In the genomic region with DNA sequence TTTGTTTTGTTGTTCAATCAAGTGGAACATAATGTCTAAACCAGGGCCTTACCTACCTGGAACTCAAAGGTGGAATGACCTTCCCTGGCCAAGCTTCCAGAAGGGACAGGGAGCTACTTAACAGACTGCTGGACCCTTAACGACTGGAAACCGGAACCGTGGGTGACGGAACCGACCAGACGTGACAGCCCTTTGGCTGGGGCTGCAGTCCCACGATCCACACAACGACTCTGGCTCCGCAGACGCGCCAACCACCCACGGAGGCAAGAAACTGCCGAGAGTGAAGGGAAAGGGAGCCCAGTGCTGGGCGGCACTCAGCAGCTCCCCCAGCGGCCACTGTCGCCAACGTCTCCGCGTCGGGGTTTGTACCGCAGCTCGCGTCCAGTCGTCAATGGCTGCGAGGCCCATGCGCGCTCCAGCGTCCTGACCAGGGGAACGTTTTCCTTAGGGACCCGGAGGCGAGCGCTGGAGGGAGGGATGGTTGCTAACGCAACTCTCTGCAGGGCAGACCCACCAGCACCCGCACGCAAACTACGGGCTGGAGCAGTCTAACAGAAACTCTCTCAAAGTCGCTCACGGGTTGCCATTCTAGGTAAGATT, we compare ENCODE assay signal across 9 cellular contexts. TPM values are rescaled to one million over a fixed set of nuclear protein-coding genes. Genes with fewer than 3 reads are reported as not detected.
DNase-seq lines count a peak whose midpoint lies in the region; ATAC-seq, FAIRE-seq and TF ChIP-seq lines count a peak whose summit lies in the region.
"Had no signal": no experiment of that assay in that cellular context is flagged by ENCODE, and none has a peak within 500 bp of the region (broad histone marks: within the 10 kb centered on the region; RNA-seq: fewer than 3 reads in every experiment).

No MANE protein-coding gene starts in this region.

- peak overlapping the region; percentile 68 for H3K4me3 Mint-ChIP-seq in activated B cell treated with CpG ODN at 0.5 μM for 24 hours

- TF ChIP-seq CTCF in activated B cell treated with CpG ODN at 0.5 μM for 24 hours (IDR thresholded peaks at IDR 0.05): peak; percentile 47
- peak; percentile 75 for TF ChIP-seq CTCF in bronchial epithelial cell (IDR thresholded peaks at IDR 0.05; ENCODE audit: insufficient read depth, low read length, severe bottlenecking)

- no peaks in the 10 kb centered on the region for H3K9me3 Mint-ChIP-seq in activated B cell treated with CpG ODN at 0.5 μM for 24 hours

- no peaks in the 10 kb centered on the region for H3K36me3 ChIP-seq in bronchial epithelial cell (ENCODE audit: control insufficient read depth, insufficient read depth, low read length)

- CTCF ChIA-PET in activated B cell treated with CpG ODN at 0.5 μM for 24 hours (lab: Charles Lee): interaction anchor here (0.8 to 2.1 kb wide), 13 partner anchors 12 to 87 kb away, joined by 3 to 5 read pairs (median 4); partner anchors contain the start of gene PAGR1

- POLR2A ChIA-PET in activated B cell treated with CpG ODN at 0.5 μM for 24 hours (lab: Charles Lee): interaction anchor here (0.5 to 2.3 kb wide), 10 partner anchors 12 to 915 kb away, joined by 3 to 14 read pairs (median 4); partner anchors contain the start of gene PAGR1

- peaks cover 18% of the 10 kb centered on the region for H3K4me1 Mint-ChIP-seq in activated B cell treated with CpG ODN at 0.5 μM for 24 hours

- DNase-seq in ELF-1 (ENCODE audit: low read depth, low spot score) (peak; percentile 92), activated B cell treated with CpG ODN at 0.5 μM for 24 hours (peak; percentile 65), bronchial epithelial cell (ENCODE audit: low read depth) (no peak), iris pigment epithelial cell (ENCODE audit: low read depth) (peak; percentile 57), NCI-H345 treated with DMSO at 0.1 percent for 48 hours (lab: John Stamatoyannopoulos, UW; ENCODE audit: unreplicated experiment) (no peak), NCI-H510A (lab: John Stamatoyannopoulos, UW) (no peak)
- DNase-seq in stimulated activated CD4-positive, alpha-beta T cell treated with anti-CD3 and anti-CD28 coated beads, Interleukin-15, amount 100 ng/mL, for 24 hours: peak; percentile 84

- H3K27ac Mint-ChIP-seq in activated B cell treated with CpG ODN at 0.5 μM for 24 hours: peak overlapping the region; percentile 46

- no peaks in the 10 kb centered on the region for H3K27me3 Mint-ChIP-seq in activated B cell treated with CpG ODN at 0.5 μM for 24 hours

- H3K27me3 ChIP-seq in bronchial epithelial cell (ENCODE audit: control insufficient read depth, insufficient read depth, low read length): no peaks in the 10 kb centered on the region

- ATAC-seq in activated B cell treated with CpG ODN at 0.5 μM for 24 hours (ENCODE audit: low read depth) (peak; percentile 98), GM21447 (IDR thresholded peaks at IDR 0.05; ENCODE audit: unreplicated experiment) (no peak)

- FAIRE-seq in bronchial epithelial cell (lab: Jason Lieb, UNC): no peak

- H3K36me3 Mint-ChIP-seq in activated B cell treated with CpG ODN at 0.5 μM for 24 hours (ENCODE audit: low read depth): no peaks in the 10 kb centered on the region

- intact Hi-C loops in activated B cell treated with CpG ODN at 0.5 μM for 24 hours (cut with micrococcal nuclease): no loop called here

- H3K4me3 ChIP-seq in bronchial epithelial cell (ENCODE audit: low read depth, low read length): no peak overlapping the region

RNA-seq across cellular contexts. Expression of gene KIF22, which starts 5.5 kb away (rescaled TPM):
- 33.1 and 40.1 TPM in 2 replicates for total RNA-seq in activated B cell treated with CpG ODN at 0.5 μM for 24 hours
- 11.3 and 12.0 TPM in 2 replicates for total RNA-seq in bronchial epithelial cell

RNA-seq across cellular contexts. Expression of gene ZG16, which starts 6.9 kb away (rescaled TPM):
- total RNA-seq in activated B cell treated with CpG ODN at 0.5 μM for 24 hours (not detected in 2 replicates), bronchial epithelial cell (not detected in 2 replicates)
- total RNA-seq: temporal lobe had no signal

RNA-seq across cellular contexts. Expression of gene MAZ, which starts 21.3 kb away (rescaled TPM):
- total RNA-seq in activated B cell treated with CpG ODN at 0.5 μM for 24 hours (172 and 187 TPM in 2 replicates), bronchial epithelial cell (125 and 168 TPM in 2 replicates)

RNA-seq across cellular contexts. Expression of gene PRRT2, which starts 27.0 kb away (rescaled TPM):
- total RNA-seq in activated B cell treated with CpG ODN at 0.5 μM for 24 hours: 0.11 and 0.54 TPM in 2 replicates
- total RNA-seq in bronchial epithelial cell: not detected in 2 replicates

RNA-seq across cellular contexts. Expression of gene PAGR1, which starts 31.0 kb away (rescaled TPM):
- 18.6 and 20.3 TPM in 2 replicates for total RNA-seq in activated B cell treated with CpG ODN at 0.5 μM for 24 hours
- 15.2 and 24.7 TPM in 2 replicates for total RNA-seq in bronchial epithelial cell

Comparison
In these comparisons a context has a peak if more than half of its experiments do, and no peak if none do; other contexts are left out.
1. DNase-seq: peak in ELF-1 (single experiment), activated B cell treated with CpG ODN at 0.5 μM for 24 hours (single experiment), iris pigment epithelial cell (single experiment) and stimulated activated CD4-positive, alpha-beta T cell treated with anti-CD3 and anti-CD28 coated beads, Interleukin-15, amount 100 ng/mL, for 24 hours (single experiment); none in bronchial epithelial cell (single experiment), NCI-H345 treated with DMSO at 0.1 percent for 48 hours (single experiment) and NCI-H510A (single experiment).